Comparison of ENCODE assay signal across 8 cellular contexts in genomic region chr17:81481011-81481799, GRCh38. TPM values are rescaled to one million over a fixed set of nuclear protein-coding genes. Genes with fewer than 3 reads are reported as not detected.
DNase-seq lines count a peak whose midpoint lies in the region; ATAC-seq and TF ChIP-seq lines count a peak whose summit lies in the region.

No MANE protein-coding gene starts in this region.

- intact Hi-C loops in left ventricle myocardium superior (cut with micrococcal nuclease), result no loop called here
- intact Hi-C loops in psoas muscle (cut with DNase I), result loop anchor here in 1 of 2 donors (5.0 kb wide), 3 partner anchors 79 to 224 kb away; no protein-coding TSS in a partner anchor

- H3K9ac ChIP-seq in SK-N-MC (ENCODE audit: insufficient read length), result peak overlapping the region; percentile 52

- H3K27ac ChIP-seq in SK-N-MC (peak overlapping the region; percentile 79), psoas muscle (peak overlapping the region; percentile 64)

- 7 to 16% (median 9%) methylated on average over 40 to 96 of the region's 96 CpGs for WGBS in psoas muscle, 3 donors

- H3K27me3 ChIP-seq in psoas muscle (ENCODE audit: insufficient read depth in 3 of 3, low read length in 2 of 3), result no peaks in the 10 kb centered on the region

- no peak for TF ChIP-seq CTCF in psoas muscle (IDR thresholded peaks at IDR 0.05)

- no peaks in the 10 kb centered on the region for H3K36me3 ChIP-seq in SK-N-MC (ENCODE audit: insufficient read depth, low read length)
- no peaks in the 10 kb centered on the region for H3K36me3 ChIP-seq in psoas muscle (ENCODE audit: insufficient read depth in 1 of 2, low read depth in 1 of 2)

- ATAC-seq in left ventricle myocardium superior, result peak; percentile 81
- peak; percentile 73 to 79 (median 75) for ATAC-seq in psoas muscle
- ATAC-seq in GM21786 (IDR thresholded peaks at IDR 0.05; ENCODE audit: unreplicated experiment), result no peak
- no peak for ATAC-seq in GM21723 (IDR thresholded peaks at IDR 0.05; ENCODE audit: unreplicated experiment)

- H3K4me3 ChIP-seq in SK-N-MC (peak overlapping the region; percentile 83), psoas muscle (peak overlapping the region; percentile 70)

- DNase-seq in SIG-M5 treated with dmso at 0.1 percent for 504 hours (lab: John Stamatoyannopoulos, UW; ENCODE audit: unreplicated experiment) (peak; percentile 43), SIG-M5 (lab: John Stamatoyannopoulos, UW) (no peak), SK-N-MC (ENCODE audit: low read depth, low spot score) (no peak), amniotic epithelial cell (ENCODE audit: low read depth) (peak; percentile 44), left ventricle myocardium superior (peak; percentile 91), psoas muscle (peak; percentile 83 to 89)

- H3K9me3 ChIP-seq in SK-N-MC (ENCODE audit: low read depth, low read length) (no peaks in the 10 kb centered on the region), psoas muscle (no peaks in the 10 kb centered on the region)

- peaks cover 27% of the 10 kb centered on the region for H3K4me1 ChIP-seq in psoas muscle

RNA-seq across cellular contexts. Expression of gene ACTG1, which starts 31.4 kb away (rescaled TPM):
- total RNA-seq in left ventricle myocardium superior, result 357 TPM
- 100 to 1,000 TPM; 341 to 567 (median 431) TPM for total RNA-seq in psoas muscle
- polyA plus RNA-seq in psoas muscle, result 100 to 1,000 TPM; 150 to 620 (median 219) TPM

RNA-seq across cellular contexts. Expression of gene FSCN2, which starts 47.0 kb away (rescaled TPM):
- 0.50 TPM for total RNA-seq in left ventricle myocardium superior
- under 1 TPM in 3 of 4 donors, not detected in 1; 0.13 to 0.71 (median 0.38) TPM for total RNA-seq in psoas muscle
- polyA plus RNA-seq in psoas muscle, result under 1 TPM; 0.08 to 0.09 (median 0.08) TPM

Comparison
In these comparisons a context has a peak if more than half of its experiments do, and no peak if none do; other contexts are left out.
1. DNase-seq: peak in SIG-M5 treated with dmso at 0.1 percent for 504 hours (single experiment), amniotic epithelial cell (single experiment), left ventricle myocardium superior (single experiment) and psoas muscle (2 of 2); none in SIG-M5 (single experiment) and SK-N-MC (single experiment).
2. ATAC-seq: peak in left ventricle myocardium superior (single experiment) and psoas muscle (4 of 4); none in GM21786 (single experiment) and GM21723 (single experiment).